In genomic region chr4:85967872-85968271, GRCh38 we compare ENCODE assay signal across 1 cellular context.
TF ChIP-seq lines count a peak whose summit lies in the region.

No MANE protein-coding gene starts in this region.

TF ChIP-seq in IMR-90, 13 proteins besides CTCF, POLR2A, EP300 and RAD21 (continued from another document):
- TF ChIP-seq MXI1 (IDR thresholded peaks at IDR 0.05; ENCODE audit: borderline replicate concordance, low read depth, low read length) = no peak
- TF ChIP-seq, protein P1, sequence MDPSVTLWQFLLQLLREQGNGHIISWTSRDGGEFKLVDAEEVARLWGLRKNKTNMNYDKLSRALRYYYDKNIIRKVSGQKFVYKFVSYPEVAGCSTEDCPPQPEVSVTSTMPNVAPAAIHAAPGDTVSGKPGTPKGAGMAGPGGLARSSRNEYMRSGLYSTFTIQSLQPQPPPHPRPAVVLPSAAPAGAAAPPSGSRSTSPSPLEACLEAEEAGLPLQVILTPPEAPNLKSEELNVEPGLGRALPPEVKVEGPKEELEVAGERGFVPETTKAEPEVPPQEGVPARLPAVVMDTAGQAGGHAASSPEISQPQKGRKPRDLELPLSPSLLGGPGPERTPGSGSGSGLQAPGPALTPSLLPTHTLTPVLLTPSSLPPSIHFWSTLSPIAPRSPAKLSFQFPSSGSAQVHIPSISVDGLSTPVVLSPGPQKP (IDR thresholded peaks at IDR 0.05; ENCODE audit: borderline replicate concordance, low read depth, low read length) = no peak
